23 cellular contexts compared by ENCODE assay signal in genomic region chr5:112024769-112025168, GRCh38.
DNase-seq lines count a peak whose midpoint lies in the region; ATAC-seq, FAIRE-seq and TF ChIP-seq lines count a peak whose summit lies in the region.
"Had no signal": no experiment of that assay in that cellular context is flagged by ENCODE, and none has a peak within 500 bp of the region (broad histone marks: within the 10 kb centered on the region; RNA-seq: fewer than 3 reads in every experiment).

No MANE protein-coding gene starts in this region.

- intact Hi-C loops in pancreas (cut with DNase I), result loop anchor here in 1 of 3 donors (10.0 kb wide), 1 partner anchor 1270 kb away; no protein-coding TSS in a partner anchor

- H3K27me3 ChIP-seq in ACC112 (ENCODE audit: insufficient read depth, low read length) (no peaks in the 10 kb centered on the region), OCI-LY3 (ENCODE audit: low read depth, low read length) (no peaks in the 10 kb centered on the region), pancreas (no peaks in the 10 kb centered on the region), SJCRH30 (no peaks in the 10 kb centered on the region)
- H3K27me3 ChIP-seq: BLaER1 treated with 17β-estradiol and CSF1 and Interleukin-3, amounts not matched to agents 10 nM and 100 nM had no signal

- no peak overlapping the region for H3K9ac ChIP-seq in OCI-LY3 (ENCODE audit: low read length)
- H3K9ac ChIP-seq: BLaER1 treated with 17β-estradiol and CSF1 and Interleukin-3, amounts not matched to agents 10 nM and 100 nM had no signal

- H3K9me3 ChIP-seq in OCI-LY3 (ENCODE audit: insufficient read depth, low read length) (no peaks in the 10 kb centered on the region), pancreas (no peaks in the 10 kb centered on the region), SJCRH30 (replicated peaks) (no peaks in the 10 kb centered on the region)
- H3K9me3 ChIP-seq: HAP-1 had no signal

- H3K27ac ChIP-seq in ACC112 (ENCODE audit: low read depth, low read length), result peak overlapping the region; percentile 36; the same call in 1 of the 2 replicates
- peak overlapping the region; percentile 43; the same call in 1 of the 2 replicates for H3K27ac ChIP-seq in OCI-LY3 (ENCODE audit: low read length)
- no peak overlapping the region for H3K27ac ChIP-seq in pancreas
- H3K27ac ChIP-seq in SJCRH30, result no peak overlapping the region
- H3K27ac ChIP-seq: BLaER1 treated with 17β-estradiol and CSF1 and Interleukin-3, amounts not matched to agents 10 nM and 100 nM; HL-60 had no signal

- DNase-seq in choroid plexus epithelial cell (ENCODE audit: low read depth) (peak; percentile 66), skeletal muscle cell (ENCODE audit: low read depth) (peak; percentile 11), pancreas (no peak), GM10266 (ENCODE audit: extremely low spot score) (no peak), SJCRH30 (no peak)
- DNase-seq: 8988T; DND-41; GF-D8; MV-4-11; NCI-H1417; NCI-H187 treated with DMSO at 0.1 percent for 48 hours; NCI-H69; NK-92 treated with Interleukin-12 subunit alpha and Interleukin-12 subunit beta, amount 100 ng/mL, for 24 hours; OCI-M1; SHP77 treated with DMSO at 0.1 percent for 48 hours had no signal

- WGBS in pancreas, 2 donors, result 56 to 62% methylated on average over 2 of the region's 2 CpGs

- H2AFZ ChIP-seq in ACC112 (ENCODE audit: low read length, unreplicated experiment), result peak overlapping the region; percentile 34
- H2AFZ ChIP-seq in OCI-LY3 (ENCODE audit: low read depth, low read length), result no peak overlapping the region

- no peak for ATAC-seq in GM18505 (IDR thresholded peaks at IDR 0.05; ENCODE audit: unreplicated experiment)
- no peak for ATAC-seq in pancreas
- ATAC-seq: K562 had no signal

- H4K20me1 ChIP-seq in OCI-LY3 (ENCODE audit: insufficient read depth, low read length), result no peaks in the 10 kb centered on the region
- H4K20me1 ChIP-seq: BLaER1 treated with 17β-estradiol and CSF1 and Interleukin-3, amounts not matched to agents 10 nM and 100 nM had no signal

- H3K4me3 ChIP-seq in ACC112 (ENCODE audit: low read depth, low read length), result no peak overlapping the region
- peak overlapping the region; percentile 33; the same call in 1 of the 2 replicates for H3K4me3 ChIP-seq in OCI-LY3 (ENCODE audit: low read length)
- H3K4me3 ChIP-seq in choroid plexus epithelial cell (ENCODE audit: low read depth, low read length), result no peak overlapping the region
- H3K4me3 ChIP-seq in skeletal muscle cell (ENCODE audit: low read depth, low read length), result no peak overlapping the region
- no peak overlapping the region for H3K4me3 ChIP-seq in pancreas
- no peak overlapping the region for H3K4me3 ChIP-seq in SJCRH30
- H3K4me3 ChIP-seq: BLaER1 treated with 17β-estradiol and CSF1 and Interleukin-3, amounts not matched to agents 10 nM and 100 nM; HAP-1; K562 had no signal

- H3K4me1 ChIP-seq in ACC112 (ENCODE audit: control insufficient read depth, insufficient read depth, low read length, unreplicated experiment) (peaks cover 8% of the 10 kb centered on the region), OCI-LY3 (ENCODE audit: low read length) (peaks cover 30% of the 10 kb centered on the region), pancreas (no peaks in the 10 kb centered on the region), SJCRH30 (no peaks in the 10 kb centered on the region)
- H3K4me1 ChIP-seq: BLaER1 treated with 17β-estradiol and CSF1 and Interleukin-3, amounts not matched to agents 10 nM and 100 nM; HAP-1 had no signal

- H3K79me2 ChIP-seq in ACC112 (ENCODE audit: control insufficient read depth, insufficient read depth, low read length, unreplicated experiment) (no peaks in the 10 kb centered on the region), OCI-LY3 (ENCODE audit: low read length) (no peaks in the 10 kb centered on the region)

- TF ChIP-seq POLR2A in GM18505 (IDR thresholded peaks at IDR 0.05; ENCODE audit: borderline replicate concordance, extremely low read depth, insufficient read depth, insufficient read length), result no peak

- H3K4me2 ChIP-seq in OCI-LY3 (ENCODE audit: low read length), result peak overlapping the region; percentile 71
- H3K4me2 ChIP-seq: BLaER1 treated with 17β-estradiol and CSF1 and Interleukin-3, amounts not matched to agents 10 nM and 100 nM had no signal

- TF ChIP-seq CTCF in OCI-LY3 (IDR thresholded peaks at IDR 0.05; ENCODE audit: low read depth, low read length) (no peak), choroid plexus epithelial cell (conservative IDR thresholded peaks at IDR 0.05; ENCODE audit: low read depth, low read length) (no peak), pancreas (IDR thresholded peaks at IDR 0.05) (no peak), GM10266 (IDR thresholded peaks at IDR 0.05; ENCODE audit: control insufficient read depth, insufficient read depth, low read depth, missing control alignments) (no peak)

- FAIRE-seq in pancreas (lab: Jason Lieb, UNC), result no peak
- FAIRE-seq: HTR-8/SVneo, K562 had no signal

- H3K36me3 ChIP-seq in ACC112 (ENCODE audit: insufficient read depth, low read length), result no peaks in the 10 kb centered on the region
- no peaks in the 10 kb centered on the region for H3K36me3 ChIP-seq in OCI-LY3 (replicated peaks; ENCODE audit: low read depth, low read length)
- no peaks in the 10 kb centered on the region for H3K36me3 ChIP-seq in pancreas
- no peaks in the 10 kb centered on the region for H3K36me3 ChIP-seq in SJCRH30
- H3K36me3 ChIP-seq: BLaER1 treated with 17β-estradiol and CSF1 and Interleukin-3, amounts not matched to agents 10 nM and 100 nM; HAP-1 had no signal

Comparison
In these comparisons a context has a peak if more than half of its experiments do, and no peak if none do; other contexts are left out.
1. H3K27ac ChIP-seq: peak in ACC112 (single experiment) and OCI-LY3 (single experiment); none in pancreas (0 of 4) and SJCRH30 (single experiment).
2. DNase-seq: peak in choroid plexus epithelial cell (single experiment) and skeletal muscle cell (single experiment); none in pancreas (0 of 6), GM10266 (single experiment) and SJCRH30 (0 of 2).